In genomic region chr20:59134182-59134581, GRCh38 we compare ENCODE assay signal across 17 cellular contexts. TPM values are rescaled to one million over a fixed set of nuclear protein-coding genes. Genes with fewer than 3 reads are reported as not detected.
DNase-seq lines count a peak whose midpoint lies in the region; ATAC-seq and TF ChIP-seq lines count a peak whose summit lies in the region.
"Had no signal": no experiment of that assay in that cellular context is flagged by ENCODE, and none has a peak within 500 bp of the region (broad histone marks: within the 10 kb centered on the region; RNA-seq: fewer than 3 reads in every experiment).

No MANE protein-coding gene starts in this region.

- H3K9me3 Mint-ChIP-seq in GM23338, result peaks cover 48% of the 10 kb centered on the region
- no peaks in the 10 kb centered on the region for H3K9me3 Mint-ChIP-seq in central memory CD8-positive, alpha-beta T cell
- H3K9me3 Mint-ChIP-seq in effector memory CD8-positive, alpha-beta T cell, result no peaks in the 10 kb centered on the region
- H3K9me3 Mint-ChIP-seq: T-helper 1 cell treated with Interleukin-12 subunit alpha and Interleukin-12 subunit beta and Interleukin-4 antibody, amounts not matched to agents 30 μg/mL and 1 μg/mL, for 36 hours had no signal

- H3K4me2 ChIP-seq in GM23338, result no peak overlapping the region

- no peak for TF ChIP-seq RAD21 in Ishikawa (IDR thresholded peaks at IDR 0.05; ENCODE audit: low read depth)

- no peaks in the 10 kb centered on the region for H3K79me2 ChIP-seq in GM23338 (replicated peaks; ENCODE audit: insufficient read depth)

- no peaks in the 10 kb centered on the region for H3K27me3 ChIP-seq in GM23338 (ENCODE audit: insufficient read depth)

- no peak for DNase-seq in GM23338 (ENCODE audit: low spot score)
- no peak for DNase-seq in central memory CD8-positive, alpha-beta T cell (ENCODE audit: low spot score in 2 of 2)
- no peak for DNase-seq in activated CD4-positive, alpha-beta T cell treated with anti-CD3 and anti-CD28 coated beads for 1 hour
- no peak for DNase-seq in effector memory CD8-positive, alpha-beta T cell
- no peak for DNase-seq in NCI-H187 treated with DMSO at 0.1 percent for 48 hours (lab: John Stamatoyannopoulos, UW)
- DNase-seq: IMR-90, NCI-H1105 treated with DMSO at 0.1 percent for 48 hours, NCI-H187, NCI-H446 treated with DMSO at 0.1 percent for 48 hours, NCI-H774 had no signal

- no peak overlapping the region for H3K4me3 Mint-ChIP-seq in GM23338
- no peak overlapping the region for H3K4me3 Mint-ChIP-seq in central memory CD8-positive, alpha-beta T cell
- no peak overlapping the region for H3K4me3 Mint-ChIP-seq in effector memory CD8-positive, alpha-beta T cell
- H3K4me3 Mint-ChIP-seq: T-helper 1 cell treated with Interleukin-12 subunit alpha and Interleukin-12 subunit beta and Interleukin-4 antibody, amounts not matched to agents 30 μg/mL and 1 μg/mL, for 36 hours had no signal

- H3K4me3 ChIP-seq in GM23338, result no peak overlapping the region
- H3K4me3 ChIP-seq: SK-N-MC had no signal

- H3K27ac ChIP-seq in GM23338 (ENCODE audit: low read depth), result no peak overlapping the region
- H3K27ac ChIP-seq: SK-N-MC had no signal

- ATAC-seq in GM23338, result no peak
- ATAC-seq in central memory CD8-positive, alpha-beta T cell (replicated peaks; ENCODE audit: extremely low read depth, poor library complexity, severe bottlenecking), result no peak
- ATAC-seq in effector memory CD8-positive, alpha-beta T cell (replicated peaks), result no peak

- H3K4me1 ChIP-seq in GM23338 (ENCODE audit: insufficient read depth), result no peaks in the 10 kb centered on the region

- H3K27ac Mint-ChIP-seq in GM23338, result no peak overlapping the region
- peak overlapping the region; percentile 32 for H3K27ac Mint-ChIP-seq in central memory CD8-positive, alpha-beta T cell (ENCODE audit: low read depth)
- peak overlapping the region in 1 of 2 donors; percentile 32 for H3K27ac Mint-ChIP-seq in effector memory CD8-positive, alpha-beta T cell
- H3K27ac Mint-ChIP-seq: T-helper 1 cell treated with Interleukin-12 subunit alpha and Interleukin-12 subunit beta and Interleukin-4 antibody, amounts not matched to agents 30 μg/mL and 1 μg/mL, for 36 hours had no signal

- no peak overlapping the region for H2AFZ ChIP-seq in GM23338

- peaks cover 12% of the 10 kb centered on the region for H3K36me3 Mint-ChIP-seq in GM23338 (ENCODE audit: low read depth)
- no peaks in the 10 kb centered on the region for H3K36me3 Mint-ChIP-seq in central memory CD8-positive, alpha-beta T cell (ENCODE audit: insufficient read depth)
- peaks cover 7% of the 10 kb centered on the region for H3K36me3 Mint-ChIP-seq in effector memory CD8-positive, alpha-beta T cell (ENCODE audit: insufficient read depth)

- H3F3A ChIP-seq in GM23338 (replicated peaks; ENCODE audit: low read depth), result no peaks in the 10 kb centered on the region

- 0 out of 2 replicates have a peak, but pooled peaks cover 2% of the 10 kb centered on the region for H3K9me2 ChIP-seq in GM23338 (ENCODE audit: insufficient read depth)

- no peak for TF ChIP-seq CTCF in GM23338 (conservative IDR thresholded peaks at IDR 0.05; ENCODE audit: low read depth in 2 of 2)

- peaks cover 3% of the 10 kb centered on the region; the same call in 1 of the 2 replicates for H3K36me3 ChIP-seq in GM23338 (ENCODE audit: insufficient read depth)

- no peaks in the 10 kb centered on the region for H4K20me1 ChIP-seq in GM23338 (replicated peaks; ENCODE audit: insufficient read depth)

- no peak for TF ChIP-seq EP300 in Ishikawa (IDR thresholded peaks at IDR 0.05; ENCODE audit: borderline replicate concordance)

- no peaks in the 10 kb centered on the region for H3K4me1 Mint-ChIP-seq in GM23338
- peaks cover 5% of the 10 kb centered on the region for H3K4me1 Mint-ChIP-seq in central memory CD8-positive, alpha-beta T cell
- peaks cover 5 to 12% of the 10 kb centered on the region in 2 donors for H3K4me1 Mint-ChIP-seq in effector memory CD8-positive, alpha-beta T cell (ENCODE audit: low read depth in 2 of 2)

- no peaks in the 10 kb centered on the region for H3K27me3 Mint-ChIP-seq in GM23338 (ENCODE audit: insufficient read depth, low read depth, poor library complexity)
- no peaks in the 10 kb centered on the region for H3K27me3 Mint-ChIP-seq in central memory CD8-positive, alpha-beta T cell
- H3K27me3 Mint-ChIP-seq in effector memory CD8-positive, alpha-beta T cell, result no peaks in the 10 kb centered on the region

TF ChIP-seq in GM23338, 12 proteins besides CTCF, POLR2A, EP300 and RAD21 (continues in another document):
- peak; percentile 56 for TF ChIP-seq REST (IDR thresholded peaks at IDR 0.05; ENCODE audit: unreplicated experiment)

TF ChIP-seq in Ishikawa, 13 proteins besides CTCF, POLR2A, EP300 and RAD21:
- TF ChIP-seq EGR1 (IDR thresholded peaks at IDR 0.05), result no peak
- TF ChIP-seq REST (IDR thresholded peaks at IDR 0.05; ENCODE audit: low read depth), result peak; percentile 76
- TF ChIP-seq TCF12 (IDR thresholded peaks at IDR 0.05; ENCODE audit: low read depth), result no peak
- TF ChIP-seq NFIC (IDR thresholded peaks at IDR 0.05), result no peak
- no peak for TF ChIP-seq MAX (IDR thresholded peaks at IDR 0.05)

TF ChIP-seq in PFSK-1, 5 proteins besides CTCF, POLR2A, EP300 and RAD21:
- TF ChIP-seq TAF1 (IDR thresholded peaks at IDR 0.05; ENCODE audit: borderline replicate concordance, insufficient read depth, low read length) (no peak), REST (IDR thresholded peaks at IDR 0.05; ENCODE audit: insufficient read depth in 1 of 2, low read depth in 2 of 2, low read length in 2 of 2) (peak; percentile 81 to 93), POLR2AphosphoS5 (IDR thresholded peaks at IDR 0.05; ENCODE audit: low read depth, low read length) (no peak), SIN3A (IDR thresholded peaks at IDR 0.05; ENCODE audit: borderline replicate concordance, insufficient read depth, low read length) (no peak)

RNA-seq across cellular contexts. Expression of gene ZNF831, which starts 29.4 kb away (rescaled TPM):
- not detected in 2 replicates for total RNA-seq in GM23338 (2014; rRNA removed; shearing (Covaris generic))
- not detected in 2 replicates for polyA plus RNA-seq in GM23338 (2016; fragmentation: Nextera tagmentation; extraction: Ambion mirVana)
- polyA plus RNA-seq in PFSK-1 (2012; ENCODE audit: insufficient read length, low read depth), result not detected
- total RNA-seq: H1, IMR-90 had no signal
- polyA plus RNA-seq: AG04450, BJ, H1, IMR-90 had no signal
